1 cellular context compared by ENCODE assay signal in the genomic region with DNA sequence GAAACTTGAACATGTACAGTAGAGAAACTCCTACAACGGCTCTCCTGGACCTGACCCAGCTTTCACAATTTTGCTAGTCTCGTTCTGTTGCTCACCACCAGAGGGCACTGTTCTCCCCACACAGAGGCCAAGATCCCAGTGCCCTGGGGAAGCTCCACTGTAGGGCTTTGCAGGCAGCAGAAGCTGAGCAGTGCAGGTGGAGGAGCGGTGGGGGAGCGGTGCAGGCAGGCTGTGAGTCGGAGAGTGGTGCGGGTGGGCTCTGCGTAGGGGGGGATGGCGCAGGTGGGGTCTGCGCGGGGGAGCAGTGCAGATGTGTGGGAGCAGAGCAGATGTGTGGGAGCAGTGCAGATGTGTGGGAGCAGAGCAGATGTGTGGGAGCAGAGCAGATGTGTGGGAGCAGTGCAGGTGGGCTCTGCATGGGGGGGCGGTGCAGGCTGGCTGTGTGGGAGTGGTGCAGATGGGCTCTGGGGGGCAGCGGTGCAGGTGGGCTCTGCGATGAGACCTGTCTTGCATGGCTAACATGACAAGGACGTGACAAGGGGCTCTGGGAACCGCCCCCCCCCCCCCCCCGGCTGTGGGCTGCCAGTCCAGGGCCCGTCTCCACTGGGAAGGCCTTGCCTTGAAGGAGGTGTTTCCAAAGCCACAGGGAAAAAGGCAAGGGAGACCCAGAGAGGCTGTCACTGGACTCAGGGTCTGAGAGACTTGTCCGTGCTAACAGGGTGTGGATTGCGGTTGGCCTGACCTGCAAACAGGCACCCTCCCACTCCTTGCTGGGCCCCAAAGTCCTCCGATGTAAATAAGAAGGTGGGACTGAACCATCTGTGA.
TF ChIP-seq lines count a peak whose summit lies in the region.

No MANE protein-coding gene starts in this region.

TF ChIP-seq in WTC11, 78 proteins besides CTCF, POLR2A, EP300 and RAD21 (continued from another document):
- TF ChIP-seq ZNF396 (CRISPR knock-in tag; IDR thresholded peaks at IDR 0.05; ENCODE audit: borderline replicate concordance): no peak
- no peak for TF ChIP-seq ZNF671 (CRISPR knock-in tag; IDR thresholded peaks at IDR 0.05)
- 0 out of 2 replicates have a peak, but pooled peaks have one; percentile 29 for TF ChIP-seq SP1 (CRISPR knock-in tag; conservative IDR thresholded peaks at IDR 0.05)
- TF ChIP-seq, protein P1, sequence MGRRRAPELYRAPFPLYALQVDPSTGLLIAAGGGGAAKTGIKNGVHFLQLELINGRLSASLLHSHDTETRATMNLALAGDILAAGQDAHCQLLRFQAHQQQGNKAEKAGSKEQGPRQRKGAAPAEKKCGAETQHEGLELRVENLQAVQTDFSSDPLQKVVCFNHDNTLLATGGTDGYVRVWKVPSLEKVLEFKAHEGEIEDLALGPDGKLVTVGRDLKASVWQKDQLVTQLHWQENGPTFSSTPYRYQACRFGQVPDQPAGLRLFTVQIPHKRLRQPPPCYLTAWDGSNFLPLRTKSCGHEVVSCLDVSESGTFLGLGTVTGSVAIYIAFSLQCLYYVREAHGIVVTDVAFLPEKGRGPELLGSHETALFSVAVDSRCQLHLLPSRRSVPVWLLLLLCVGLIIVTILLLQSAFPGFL (CRISPR knock-in tag; IDR thresholded peaks at IDR 0.05; ENCODE audit: borderline replicate concordance): no peak
- TF ChIP-seq, protein P2, sequence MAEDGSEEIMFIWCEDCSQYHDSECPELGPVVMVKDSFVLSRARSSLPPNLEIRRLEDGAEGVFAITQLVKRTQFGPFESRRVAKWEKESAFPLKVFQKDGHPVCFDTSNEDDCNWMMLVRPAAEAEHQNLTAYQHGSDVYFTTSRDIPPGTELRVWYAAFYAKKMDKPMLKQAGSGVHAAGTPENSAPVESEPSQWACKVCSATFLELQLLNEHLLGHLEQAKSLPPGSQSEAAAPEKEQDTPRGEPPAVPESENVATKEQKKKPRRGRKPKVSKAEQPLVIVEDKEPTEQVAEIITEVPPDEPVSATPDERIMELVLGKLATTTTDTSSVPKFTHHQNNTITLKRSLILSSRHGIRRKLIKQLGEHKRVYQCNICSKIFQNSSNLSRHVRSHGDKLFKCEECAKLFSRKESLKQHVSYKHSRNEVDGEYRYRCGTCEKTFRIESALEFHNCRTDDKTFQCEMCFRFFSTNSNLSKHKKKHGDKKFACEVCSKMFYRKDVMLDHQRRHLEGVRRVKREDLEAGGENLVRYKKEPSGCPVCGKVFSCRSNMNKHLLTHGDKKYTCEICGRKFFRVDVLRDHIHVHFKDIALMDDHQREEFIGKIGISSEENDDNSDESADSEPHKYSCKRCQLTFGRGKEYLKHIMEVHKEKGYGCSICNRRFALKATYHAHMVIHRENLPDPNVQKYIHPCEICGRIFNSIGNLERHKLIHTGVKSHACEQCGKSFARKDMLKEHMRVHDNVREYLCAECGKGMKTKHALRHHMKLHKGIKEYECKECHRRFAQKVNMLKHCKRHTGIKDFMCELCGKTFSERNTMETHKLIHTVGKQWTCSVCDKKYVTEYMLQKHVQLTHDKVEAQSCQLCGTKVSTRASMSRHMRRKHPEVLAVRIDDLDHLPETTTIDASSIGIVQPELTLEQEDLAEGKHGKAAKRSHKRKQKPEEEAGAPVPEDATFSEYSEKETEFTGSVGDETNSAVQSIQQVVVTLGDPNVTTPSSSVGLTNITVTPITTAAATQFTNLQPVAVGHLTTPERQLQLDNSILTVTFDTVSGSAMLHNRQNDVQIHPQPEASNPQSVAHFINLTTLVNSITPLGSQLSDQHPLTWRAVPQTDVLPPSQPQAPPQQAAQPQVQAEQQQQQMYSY (CRISPR knock-in tag; IDR thresholded peaks at IDR 0.05): no peak
- TF ChIP-seq, protein P3, sequence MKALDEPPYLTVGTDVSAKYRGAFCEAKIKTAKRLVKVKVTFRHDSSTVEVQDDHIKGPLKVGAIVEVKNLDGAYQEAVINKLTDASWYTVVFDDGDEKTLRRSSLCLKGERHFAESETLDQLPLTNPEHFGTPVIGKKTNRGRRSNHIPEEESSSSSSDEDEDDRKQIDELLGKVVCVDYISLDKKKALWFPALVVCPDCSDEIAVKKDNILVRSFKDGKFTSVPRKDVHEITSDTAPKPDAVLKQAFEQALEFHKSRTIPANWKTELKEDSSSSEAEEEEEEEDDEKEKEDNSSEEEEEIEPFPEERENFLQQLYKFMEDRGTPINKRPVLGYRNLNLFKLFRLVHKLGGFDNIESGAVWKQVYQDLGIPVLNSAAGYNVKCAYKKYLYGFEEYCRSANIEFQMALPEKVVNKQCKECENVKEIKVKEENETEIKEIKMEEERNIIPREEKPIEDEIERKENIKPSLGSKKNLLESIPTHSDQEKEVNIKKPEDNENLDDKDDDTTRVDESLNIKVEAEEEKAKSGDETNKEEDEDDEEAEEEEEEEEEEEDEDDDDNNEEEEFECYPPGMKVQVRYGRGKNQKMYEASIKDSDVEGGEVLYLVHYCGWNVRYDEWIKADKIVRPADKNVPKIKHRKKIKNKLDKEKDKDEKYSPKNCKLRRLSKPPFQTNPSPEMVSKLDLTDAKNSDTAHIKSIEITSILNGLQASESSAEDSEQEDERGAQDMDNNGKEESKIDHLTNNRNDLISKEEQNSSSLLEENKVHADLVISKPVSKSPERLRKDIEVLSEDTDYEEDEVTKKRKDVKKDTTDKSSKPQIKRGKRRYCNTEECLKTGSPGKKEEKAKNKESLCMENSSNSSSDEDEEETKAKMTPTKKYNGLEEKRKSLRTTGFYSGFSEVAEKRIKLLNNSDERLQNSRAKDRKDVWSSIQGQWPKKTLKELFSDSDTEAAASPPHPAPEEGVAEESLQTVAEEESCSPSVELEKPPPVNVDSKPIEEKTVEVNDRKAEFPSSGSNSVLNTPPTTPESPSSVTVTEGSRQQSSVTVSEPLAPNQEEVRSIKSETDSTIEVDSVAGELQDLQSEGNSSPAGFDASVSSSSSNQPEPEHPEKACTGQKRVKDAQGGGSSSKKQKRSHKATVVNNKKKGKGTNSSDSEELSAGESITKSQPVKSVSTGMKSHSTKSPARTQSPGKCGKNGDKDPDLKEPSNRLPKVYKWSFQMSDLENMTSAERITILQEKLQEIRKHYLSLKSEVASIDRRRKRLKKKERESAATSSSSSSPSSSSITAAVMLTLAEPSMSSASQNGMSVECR (CRISPR knock-in tag; IDR thresholded peaks at IDR 0.05; ENCODE audit: borderline replicate concordance): peak; percentile 35; the same call in 1 of the 2 replicates
- no peak for TF ChIP-seq FOXK1 (CRISPR knock-in tag; IDR thresholded peaks at IDR 0.05)
- TF ChIP-seq, protein P4, sequence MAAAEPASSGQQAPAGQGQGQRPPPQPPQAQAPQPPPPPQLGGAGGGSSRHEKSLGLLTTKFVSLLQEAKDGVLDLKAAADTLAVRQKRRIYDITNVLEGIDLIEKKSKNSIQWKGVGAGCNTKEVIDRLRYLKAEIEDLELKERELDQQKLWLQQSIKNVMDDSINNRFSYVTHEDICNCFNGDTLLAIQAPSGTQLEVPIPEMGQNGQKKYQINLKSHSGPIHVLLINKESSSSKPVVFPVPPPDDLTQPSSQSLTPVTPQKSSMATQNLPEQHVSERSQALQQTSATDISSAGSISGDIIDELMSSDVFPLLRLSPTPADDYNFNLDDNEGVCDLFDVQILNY (CRISPR knock-in tag; IDR thresholded peaks at IDR 0.05): no peak
